Comparison of ENCODE assay signal across 9 cellular contexts in the genomic region with DNA sequence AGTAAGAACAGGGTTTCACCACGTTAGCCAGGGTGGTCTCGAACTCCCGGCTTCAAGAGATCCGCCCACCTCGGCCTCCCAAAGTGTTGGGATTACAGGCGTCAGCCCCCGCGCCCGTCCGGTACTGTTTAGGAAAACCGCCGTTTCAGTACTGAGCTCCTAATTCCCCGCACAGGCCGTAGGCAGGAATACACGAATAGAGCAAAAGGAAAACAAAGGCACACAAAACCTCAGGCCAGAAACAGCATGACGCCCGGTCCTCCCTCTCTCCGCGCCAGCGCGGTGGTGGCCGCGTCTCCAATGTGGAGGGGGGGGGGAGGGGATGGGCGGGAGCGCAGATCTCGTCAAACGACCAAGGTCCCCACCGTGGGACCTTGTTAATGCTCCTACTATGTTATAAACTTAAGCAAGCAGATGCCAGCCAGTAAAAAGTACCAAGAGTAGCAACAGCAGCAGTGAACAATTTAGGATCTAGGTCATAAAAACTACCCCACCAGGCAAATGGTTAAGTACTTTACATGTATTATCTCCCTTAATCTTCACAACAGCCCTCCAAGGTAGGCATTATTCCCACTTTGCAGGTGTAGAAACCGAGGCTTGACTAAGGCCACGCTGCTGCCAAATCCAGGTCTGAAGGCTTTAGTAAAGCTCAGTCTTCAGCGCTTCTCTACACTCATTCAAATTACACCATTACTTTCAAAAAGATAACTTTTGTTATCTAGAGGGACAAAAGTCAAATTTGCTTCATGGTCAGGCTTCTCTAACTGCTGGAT. TPM values are rescaled to one million over a fixed set of nuclear protein-coding genes. Genes with fewer than 3 reads are reported as not detected.
DNase-seq lines count a peak whose midpoint lies in the region; ATAC-seq, FAIRE-seq and TF ChIP-seq lines count a peak whose summit lies in the region.
"Had no signal": no experiment of that assay in that cellular context is flagged by ENCODE, and none has a peak within 500 bp of the region (broad histone marks: within the 10 kb centered on the region; RNA-seq: fewer than 3 reads in every experiment).

No MANE protein-coding gene starts in this region.

- H3K4me1 ChIP-seq in left ventricle myocardium inferior = peaks cover 65% of the 10 kb centered on the region
- peaks cover 0 to 17% (median 2%) of the 10 kb centered on the region in 3 donors for H3K4me1 ChIP-seq in pancreas

- peak; percentile 53 to 72 (median 66) for ATAC-seq in pancreas
- no peak for ATAC-seq in GM19324 (IDR thresholded peaks at IDR 0.05; ENCODE audit: low FRiP score, unreplicated experiment)
- no peak for ATAC-seq in HG03565 (IDR thresholded peaks at IDR 0.05; ENCODE audit: unreplicated experiment)

- in situ Hi-C loops in SK-MEL-5 (cut with HindIII; ENCODE audit: low pct_unique_long_range_greater_than_20kb, low sequenced_read_pairs) = no loop called here

- TF ChIP-seq CTCF in left ventricle myocardium inferior (IDR thresholded peaks at IDR 0.05; ENCODE audit: borderline replicate concordance) (no peak), pancreas (IDR thresholded peaks at IDR 0.05) (no peak)

- peaks cover 24% of the 10 kb centered on the region for H3K36me3 ChIP-seq in KOPT-K1 (ENCODE audit: insufficient read depth, low read length)
- H3K36me3 ChIP-seq in left ventricle myocardium inferior = no peaks in the 10 kb centered on the region
- H3K36me3 ChIP-seq in pancreas = no peaks in the 10 kb centered on the region

- WGBS in pancreas, 2 donors = 4 to 5% methylated on average over 25 to 31 of the region's 31 CpGs

- peak overlapping the region; percentile 74 for H3K4me3 ChIP-seq in left ventricle myocardium inferior
- H3K4me3 ChIP-seq in pancreas = peak overlapping the region; percentile 72 to 97 (median 87)

- DNase-seq in DMS53 treated with DMSO at 0.1 percent for 48 hours (lab: John Stamatoyannopoulos, UW; ENCODE audit: unreplicated experiment) (peak; percentile 36), SK-MEL-5 (ENCODE audit: low read depth, low spot score) (peak; percentile 66), amniotic stem cell (lab: John Stamatoyannopoulos, UW) (peak; percentile 35), left ventricle myocardium inferior (peak; percentile 27), pancreas (peak in 5 of 6 donors; percentile 29 to 60 (median 47))

- H3K9me3 ChIP-seq in KOPT-K1 (ENCODE audit: insufficient read depth, low read length, poor library complexity, severe bottlenecking) (no peaks in the 10 kb centered on the region), left ventricle myocardium inferior (replicated peaks) (no peaks in the 10 kb centered on the region), pancreas (no peaks in the 10 kb centered on the region)

- FAIRE-seq in pancreas (lab: Jason Lieb, UNC) = no peak

- H3K27ac ChIP-seq in KOPT-K1 (ENCODE audit: low read depth, low read length, poor library complexity, severe bottlenecking) (peak overlapping the region; percentile 92), left ventricle myocardium inferior (replicated peaks) (peak overlapping the region; percentile 91), pancreas (peak overlapping the region; percentile 84 to 97 (median 88))

- H3K27me3 ChIP-seq in left ventricle myocardium inferior (ENCODE audit: low read depth) = no peaks in the 10 kb centered on the region
- no peaks in the 10 kb centered on the region for H3K27me3 ChIP-seq in pancreas

- intact Hi-C loops in left ventricle myocardium inferior (cut with micrococcal nuclease) = no loop called here
- intact Hi-C loops in pancreas (cut with DNase I) = no loop called here

RNA-seq across cellular contexts. Expression of gene ADAR, which starts 0.7 kb away (rescaled TPM):
- total RNA-seq in SK-MEL-5 (2014; rRNA removed; shearing (Covaris generic)) = 184 TPM in 2 replicates
- polyA plus RNA-seq in SK-MEL-5 (2015; cell fraction: cytosol; rRNA removed) = 140 and 199 TPM in 2 replicates
- polyA plus RNA-seq in SK-MEL-5 (2015; cell fraction: nucleus; rRNA removed) = 189 and 194 TPM in 2 replicates
- total RNA-seq in left ventricle myocardium inferior = 55.8 TPM
- total RNA-seq in pancreas = 10 to 100 TPM; 41.4 to 94.2 (median 49.7) TPM
- 10 to 100 TPM; 19.4 to 31.2 TPM for polyA plus RNA-seq in pancreas

RNA-seq across cellular contexts. Expression of gene CHRNB2, which starts 41.1 kb away (rescaled TPM):
- 0.82 and 1.5 TPM in 2 replicates for total RNA-seq in SK-MEL-5 (2014; rRNA removed; shearing (Covaris generic))
- 1.1 and 2.6 TPM in 2 replicates for polyA plus RNA-seq in SK-MEL-5 (2015; cell fraction: cytosol; rRNA removed)
- 1.1 and 2.1 TPM in 2 replicates for polyA plus RNA-seq in SK-MEL-5 (2015; cell fraction: nucleus; rRNA removed)
- total RNA-seq in left ventricle myocardium inferior (not detected), pancreas (under 1 TPM; 0.32 to 0.90 (median 0.49) TPM)
- 1 to 10 TPM; 1.4 to 3.1 TPM for polyA plus RNA-seq in pancreas
- total RNA-seq: T-helper 2 cell treated with Interferon-gamma antibody and Interleukin-4, amounts not matched to agents 100 ng/mL and 5 ng/mL, for 36 hours had no signal

RNA-seq across cellular contexts. Expression of gene UBE2Q1, which starts 50.2 kb away (rescaled TPM):
- total RNA-seq in SK-MEL-5 (2014; rRNA removed; shearing (Covaris generic)) = 131 and 147 TPM in 2 replicates
- 106 and 149 TPM in 2 replicates for polyA plus RNA-seq in SK-MEL-5 (2015; cell fraction: cytosol; rRNA removed)
- polyA plus RNA-seq in SK-MEL-5 (2015; cell fraction: nucleus; rRNA removed) = 116 and 118 TPM in 2 replicates
- total RNA-seq in left ventricle myocardium inferior = 57.0 TPM
- total RNA-seq in pancreas = 10 to 100 TPM; 32.9 to 52.2 (median 38.9) TPM
- polyA plus RNA-seq in pancreas = 10 to 100 TPM; 22.3 to 39.6 TPM

Comparison
In these comparisons a context has a peak if more than half of its experiments do, and no peak if none do; other contexts are left out.
1. ATAC-seq: peak in pancreas (4 of 4); none in GM19324 (single experiment) and HG03565 (single experiment).
2. Peak in every context shown above with its lines, with median percentiles within 50 percentile points of each other: DNase-seq and H3K27ac ChIP-seq.